In the genomic region with DNA sequence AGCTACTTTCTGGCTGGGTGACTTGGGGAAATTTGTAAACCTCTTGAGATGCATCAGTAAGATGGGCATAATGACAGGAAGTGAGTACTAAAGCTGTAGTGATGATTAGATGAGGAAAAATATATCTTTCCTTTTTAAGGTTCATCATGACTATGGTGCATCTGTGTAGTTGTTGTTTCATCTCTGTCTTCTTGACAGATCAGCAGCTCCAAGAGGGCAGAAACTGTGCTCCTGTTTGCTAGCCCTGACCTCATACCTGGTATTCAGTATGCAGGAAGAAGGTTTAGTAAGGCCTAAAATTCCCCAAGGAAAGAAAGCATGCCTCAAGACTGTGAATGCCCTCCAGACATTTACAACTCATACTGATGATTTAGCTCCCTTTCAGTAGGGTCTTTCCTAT, we compare ENCODE assay signal across 16 cellular contexts.
DNase-seq lines count a peak whose midpoint lies in the region; ATAC-seq, FAIRE-seq and TF ChIP-seq lines count a peak whose summit lies in the region.
"Had no signal": no experiment of that assay in that cellular context is flagged by ENCODE, and none has a peak within 500 bp of the region (broad histone marks: within the 10 kb centered on the region; RNA-seq: fewer than 3 reads in every experiment).

No MANE protein-coding gene starts in this region.

- H4K20me1 ChIP-seq in GM23248 (ENCODE audit: insufficient read depth), result no peaks in the 10 kb centered on the region

- peaks cover 31% of the 10 kb centered on the region for H3K79me2 ChIP-seq in GM23248 (ENCODE audit: insufficient read depth)

- no peak for FAIRE-seq in bronchial epithelial cell (lab: Jason Lieb, UNC)

- no peaks in the 10 kb centered on the region for H3K9me3 ChIP-seq in GM23248 (ENCODE audit: low read depth)
- no peaks in the 10 kb centered on the region for H3K9me3 ChIP-seq in upper lobe of left lung

- H3K4me3 ChIP-seq in GM23248 (no peak overlapping the region), bronchial epithelial cell (ENCODE audit: low read depth, low read length) (no peak overlapping the region), upper lobe of left lung (no peak overlapping the region)

- intact Hi-C loops in cardiac septum (cut with DNase I), result no loop called here

- no peak for TF ChIP-seq EP300 in upper lobe of left lung (IDR thresholded peaks at IDR 0.05)

- H3K36me3 ChIP-seq in GM23248 (ENCODE audit: low read depth) (0 out of 2 replicates have a peak, but pooled peaks cover 6% of the 10 kb centered on the region), bronchial epithelial cell (ENCODE audit: control insufficient read depth, insufficient read depth, low read length) (no peaks in the 10 kb centered on the region), upper lobe of left lung (no peaks in the 10 kb centered on the region)

- H3K4me1 ChIP-seq in GM23248 (ENCODE audit: insufficient read depth), result peaks cover 15% of the 10 kb centered on the region
- H3K4me1 ChIP-seq in upper lobe of left lung, result no peaks in the 10 kb centered on the region

- H3K4me3 Mint-ChIP-seq in IgD-negative memory B cell (peak overlapping the region in 2 of 4 donors; percentile 3 to 75), nephron progenitor cell (no peak overlapping the region)
- H3K4me3 Mint-ChIP-seq: CD4-positive, alpha-beta T cell had no signal

- peak; percentile 16 for DNase-seq in GM23248
- peak; percentile 42 for DNase-seq in bronchial epithelial cell (ENCODE audit: low read depth)
- no peak for DNase-seq in nephron progenitor cell
- no peak for DNase-seq in upper lobe of left lung
- no peak for DNase-seq in COR-L47 (lab: John Stamatoyannopoulos, UW)
- no peak for DNase-seq in cardiac septum (ENCODE audit: low spot score)
- DNase-seq in stimulated activated CD4-positive, alpha-beta T cell treated with anti-CD3 and anti-CD28 coated beads, Interleukin-4, amount 100 ng/mL, for 24 hours, result no peak
- DNase-seq: ACHN; CD4-positive, alpha-beta T cell; DND-41; GF-D8; KG1; NCI-H1048; SHP77 had no signal

- peaks cover 5% of the 10 kb centered on the region; the same call in 1 of the 2 replicates for H3F3A ChIP-seq in GM23248 (ENCODE audit: insufficient read depth)

- in situ Hi-C loops in GM23248 (cut with MboI), result no loop called here

- TF ChIP-seq POLR2A in upper lobe of left lung (IDR thresholded peaks at IDR 0.05), result no peak

- H3K9ac ChIP-seq in GM23248, result no peak overlapping the region

- H3K4me1 Mint-ChIP-seq in IgD-negative memory B cell (peaks cover 21 to 36% (median 22%) of the 10 kb centered on the region in 3 donors), nephron progenitor cell (peaks cover 67% of the 10 kb centered on the region)

- H3K4me2 ChIP-seq in GM23248 (ENCODE audit: unreplicated experiment), result no peak overlapping the region

- no peak for ATAC-seq in upper lobe of left lung (ENCODE audit: low FRiP score in 2 of 2)
- ATAC-seq: SK-N-SH treated with all-trans-retinoic acid at 6 μM for 48 hours had no signal

- no peaks in the 10 kb centered on the region for H3K27me3 Mint-ChIP-seq in IgD-negative memory B cell
- no peaks in the 10 kb centered on the region for H3K27me3 Mint-ChIP-seq in nephron progenitor cell (ENCODE audit: low read depth, poor library complexity)

- H3K36me3 Mint-ChIP-seq in IgD-negative memory B cell (peaks cover 3% of the 10 kb centered on the region), nephron progenitor cell (ENCODE audit: low read depth) (peaks cover 6% of the 10 kb centered on the region)

- TF ChIP-seq CTCF in bronchial epithelial cell (IDR thresholded peaks at IDR 0.05; ENCODE audit: insufficient read depth, low read length, severe bottlenecking), result no peak
- no peak for TF ChIP-seq CTCF in nephron progenitor cell (IDR thresholded peaks at IDR 0.05)
- TF ChIP-seq CTCF in upper lobe of left lung (IDR thresholded peaks at IDR 0.05), result no peak

- H3K9me2 ChIP-seq in GM23248 (ENCODE audit: insufficient read depth), result no peaks in the 10 kb centered on the region

- H3K27ac ChIP-seq in GM23248, result no peak overlapping the region
- no peak overlapping the region for H3K27ac ChIP-seq in upper lobe of left lung

- H3K27ac Mint-ChIP-seq in IgD-negative memory B cell (peak overlapping the region in 2 of 3 donors; percentile 2 to 74), nephron progenitor cell (peak overlapping the region; percentile 35)
- H3K27ac Mint-ChIP-seq: CD4-positive, alpha-beta T cell had no signal

- H3K27me3 ChIP-seq in GM23248 (replicated peaks; ENCODE audit: insufficient read depth) (no peaks in the 10 kb centered on the region), bronchial epithelial cell (ENCODE audit: control insufficient read depth, insufficient read depth, low read length) (no peaks in the 10 kb centered on the region), upper lobe of left lung (no peaks in the 10 kb centered on the region)

- H3K9me3 Mint-ChIP-seq in IgD-negative memory B cell, result peaks cover 0 to 2% (median 0%) of the 10 kb centered on the region in 3 donors
- H3K9me3 Mint-ChIP-seq in nephron progenitor cell, result no peaks in the 10 kb centered on the region
- H3K9me3 Mint-ChIP-seq: CD4-positive, alpha-beta T cell had no signal

- no peak overlapping the region for H2AFZ ChIP-seq in GM23248

Comparison
In these comparisons a context has a peak if more than half of its experiments do, and no peak if none do; other contexts are left out.
1. DNase-seq: peak in GM23248 (single experiment) and bronchial epithelial cell (single experiment); none in nephron progenitor cell (single experiment), upper lobe of left lung (0 of 2), COR-L47 (single experiment), cardiac septum (single experiment) and stimulated activated CD4-positive, alpha-beta T cell treated with anti-CD3 and anti-CD28 coated beads, Interleukin-4, amount 100 ng/mL, for 24 hours (single experiment).